14 cellular contexts compared by ENCODE assay signal in the genomic region with DNA sequence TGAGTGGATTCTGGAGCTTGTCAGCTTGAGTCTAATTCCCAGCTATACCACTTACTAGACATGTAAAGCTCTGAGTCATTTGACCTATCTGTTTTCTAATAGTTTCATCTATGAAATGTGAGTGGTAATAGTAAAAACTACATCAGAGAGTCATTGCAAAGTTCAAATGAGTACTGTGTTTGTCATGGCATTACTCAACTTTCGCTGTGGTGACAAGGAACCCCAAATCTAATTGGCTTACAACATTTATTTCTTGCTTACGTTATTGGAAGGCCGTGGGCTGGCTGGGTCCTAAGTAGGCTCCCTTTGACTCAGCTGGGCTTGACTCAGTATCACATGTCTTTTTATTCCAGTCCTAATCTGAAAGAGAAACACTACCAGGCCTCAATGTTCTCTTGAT.
A peak's percentile ranks its signal among the peaks of the same experiment; 100 is the strongest.
DNase-seq lines count a peak whose midpoint lies in the region; ATAC-seq and TF ChIP-seq lines count a peak whose summit lies in the region.
"Had no signal": no experiment of that assay in that cellular context is flagged by ENCODE, and none has a peak within 500 bp of the region (broad histone marks: within the 10 kb centered on the region; RNA-seq: fewer than 3 reads in every experiment).

No MANE protein-coding gene starts in this region.

- H3K4me3 ChIP-seq in skeletal muscle satellite cell (ENCODE audit: low read length) (no peak overlapping the region), transverse colon (no peak overlapping the region)
- H3K4me3 ChIP-seq: HAP-1 had no signal

- no peak overlapping the region for H3K27ac ChIP-seq in transverse colon

- no peak for TF ChIP-seq POLR2A in transverse colon (IDR thresholded peaks at IDR 0.05)

- no peak for TF ChIP-seq CTCF in activated CD8-positive, alpha-beta T cell treated with anti-CD3 and anti-CD28 coated beads for 36 hours (IDR thresholded peaks at IDR 0.05)
- TF ChIP-seq CTCF in transverse colon (IDR thresholded peaks at IDR 0.05), result no peak

- POLR2A ChIA-PET in activated CD8-positive, alpha-beta T cell treated with anti-CD3 and anti-CD28 coated beads for 36 hours (lab: Charles Lee), result no interaction called here
- POLR2A ChIA-PET in activated CD8-positive, alpha-beta T cell treated with anti-CD3 and anti-CD28 coated beads, Interleukin-2, amount 10 ng/mL, durations not matched to agents 7 days and 5 days (lab: Charles Lee), result no interaction called here

- H3K36me3 ChIP-seq in skeletal muscle satellite cell (ENCODE audit: insufficient read depth, low read length) (no peaks in the 10 kb centered on the region), transverse colon (no peaks in the 10 kb centered on the region)
- H3K36me3 ChIP-seq: HAP-1 had no signal

- CTCF ChIA-PET in activated CD8-positive, alpha-beta T cell treated with anti-CD3 and anti-CD28 coated beads for 36 hours (lab: Charles Lee), result no interaction called here
- CTCF ChIA-PET in activated CD8-positive, alpha-beta T cell treated with anti-CD3 and anti-CD28 coated beads, Interleukin-2, amount 10 ng/mL, durations not matched to agents 7 days and 5 days (lab: Charles Lee), result no interaction called here

- H3K4me1 ChIP-seq in skeletal muscle satellite cell (ENCODE audit: control insufficient read depth, insufficient read depth, low read length), result peaks cover 21% of the 10 kb centered on the region
- H3K4me1 ChIP-seq in transverse colon, result no peaks in the 10 kb centered on the region
- H3K4me1 ChIP-seq: HAP-1 had no signal

- ATAC-seq in activated CD8-positive, alpha-beta T cell treated with anti-CD3 and anti-CD28 coated beads for 36 hours, result peak; percentile 37
- ATAC-seq in activated CD8-positive, alpha-beta T cell treated with anti-CD3 and anti-CD28 coated beads, Interleukin-2, amount 10 ng/mL, durations not matched to agents 7 days and 5 days, result no peak
- peak; percentile 70 for ATAC-seq in HG03280 (IDR thresholded peaks at IDR 0.05; ENCODE audit: unreplicated experiment)
- no peak for ATAC-seq in GM21576 (IDR thresholded peaks at IDR 0.05; ENCODE audit: unreplicated experiment)
- ATAC-seq: sciatic nerve had no signal

- 50 to 69% methylated on average over 2 to 3 of the region's 3 CpGs for WGBS in transverse colon (ENCODE audit: low coverage in 1 of 2), 2 donors

- peak overlapping the region; percentile 36 for H3K9ac ChIP-seq in skeletal muscle satellite cell (ENCODE audit: low read depth, low read length)

- intact Hi-C loops in activated CD8-positive, alpha-beta T cell treated with anti-CD3 and anti-CD28 coated beads for 36 hours (cut with micrococcal nuclease), result no loop called here
- intact Hi-C loops in transverse colon (cut with DNase I; ENCODE audit: low total_unique reads), result no loop called here

- H3K9me3 ChIP-seq in skeletal muscle satellite cell (replicated peaks; ENCODE audit: low read length), result no peaks in the 10 kb centered on the region
- no peaks in the 10 kb centered on the region for H3K9me3 ChIP-seq in transverse colon
- H3K9me3 ChIP-seq: HAP-1 had no signal

- H3K27me3 Mint-ChIP-seq in activated CD8-positive, alpha-beta T cell treated with anti-CD3 and anti-CD28 coated beads for 36 hours, result no peaks in the 10 kb centered on the region
- H3K27me3 Mint-ChIP-seq in activated CD8-positive, alpha-beta T cell treated with anti-CD3 and anti-CD28 coated beads, Interleukin-2, amount 10 ng/mL, durations not matched to agents 7 days and 5 days (ENCODE audit: low read depth), result no peaks in the 10 kb centered on the region
- H3K27me3 Mint-ChIP-seq: activated naive CD8-positive, alpha-beta T cell had no signal

- DNase-seq in activated CD8-positive, alpha-beta T cell treated with anti-CD3 and anti-CD28 coated beads for 36 hours, result peak; percentile 3
- DNase-seq in activated CD8-positive, alpha-beta T cell treated with anti-CD3 and anti-CD28 coated beads, Interleukin-2, amount 10 ng/mL, durations not matched to agents 7 days and 5 days, result no peak
- DNase-seq in amniotic stem cell (lab: John Stamatoyannopoulos, UW), result peak; percentile 79
- no peak for DNase-seq in NCI-H2227 treated with DMSO at 0.1 percent for 48 hours (lab: John Stamatoyannopoulos, UW)
- no peak for DNase-seq in transverse colon
- DNase-seq: ACHN, erythroblast, Kasumi-1 had no signal

- H3K27me3 ChIP-seq in skeletal muscle satellite cell (ENCODE audit: control insufficient read depth, insufficient read depth, low read length), result no peaks in the 10 kb centered on the region
- no peaks in the 10 kb centered on the region for H3K27me3 ChIP-seq in transverse colon

- in situ Hi-C loops in transverse colon (cut with MboI; ENCODE audit: low pct_ligation_motif_present in 1 of 4, low pct_unique_long_range_greater_than_20kb in 1 of 4, low sequenced_read_pairs in 3 of 4), result no loop called here

- no peak overlapping the region for H3K4me3 Mint-ChIP-seq in activated CD8-positive, alpha-beta T cell treated with anti-CD3 and anti-CD28 coated beads for 36 hours
- no peak overlapping the region for H3K4me3 Mint-ChIP-seq in activated CD8-positive, alpha-beta T cell treated with anti-CD3 and anti-CD28 coated beads, Interleukin-2, amount 10 ng/mL, durations not matched to agents 7 days and 5 days
- H3K4me3 Mint-ChIP-seq: activated naive CD8-positive, alpha-beta T cell had no signal

- H3K36me3 Mint-ChIP-seq in activated CD8-positive, alpha-beta T cell treated with anti-CD3 and anti-CD28 coated beads for 36 hours (ENCODE audit: low read depth), result no peaks in the 10 kb centered on the region
- no peaks in the 10 kb centered on the region for H3K36me3 Mint-ChIP-seq in activated CD8-positive, alpha-beta T cell treated with anti-CD3 and anti-CD28 coated beads, Interleukin-2, amount 10 ng/mL, durations not matched to agents 7 days and 5 days (ENCODE audit: low read depth)
- H3K36me3 Mint-ChIP-seq: activated naive CD8-positive, alpha-beta T cell had no signal

- no peaks in the 10 kb centered on the region for H3K4me1 Mint-ChIP-seq in activated CD8-positive, alpha-beta T cell treated with anti-CD3 and anti-CD28 coated beads for 36 hours (ENCODE audit: low read depth)
- H3K4me1 Mint-ChIP-seq in activated CD8-positive, alpha-beta T cell treated with anti-CD3 and anti-CD28 coated beads, Interleukin-2, amount 10 ng/mL, durations not matched to agents 7 days and 5 days (ENCODE audit: low read depth), result no peaks in the 10 kb centered on the region

- no peak for TF ChIP-seq EP300 in transverse colon (IDR thresholded peaks at IDR 0.05; ENCODE audit: low read depth)

- no peak overlapping the region for H3K27ac Mint-ChIP-seq in activated CD8-positive, alpha-beta T cell treated with anti-CD3 and anti-CD28 coated beads for 36 hours
- H3K27ac Mint-ChIP-seq in activated CD8-positive, alpha-beta T cell treated with anti-CD3 and anti-CD28 coated beads, Interleukin-2, amount 10 ng/mL, durations not matched to agents 7 days and 5 days, result no peak overlapping the region
- H3K27ac Mint-ChIP-seq: activated naive CD8-positive, alpha-beta T cell had no signal

- H3K4me2 ChIP-seq in skeletal muscle satellite cell (ENCODE audit: low read length), result no peak overlapping the region

- no peaks in the 10 kb centered on the region for H3K9me3 Mint-ChIP-seq in activated CD8-positive, alpha-beta T cell treated with anti-CD3 and anti-CD28 coated beads for 36 hours
- H3K9me3 Mint-ChIP-seq in activated CD8-positive, alpha-beta T cell treated with anti-CD3 and anti-CD28 coated beads, Interleukin-2, amount 10 ng/mL, durations not matched to agents 7 days and 5 days (ENCODE audit: insufficient read depth), result peaks cover 7% of the 10 kb centered on the region

Comparison
In these comparisons a context has a peak if more than half of its experiments do, and no peak if none do; other contexts are left out.
1. ATAC-seq: peak in activated CD8-positive, alpha-beta T cell treated with anti-CD3 and anti-CD28 coated beads for 36 hours (single experiment) and HG03280 (single experiment); none in activated CD8-positive, alpha-beta T cell treated with anti-CD3 and anti-CD28 coated beads, Interleukin-2, amount 10 ng/mL, durations not matched to agents 7 days and 5 days (single experiment) and GM21576 (single experiment).
2. DNase-seq: peak in activated CD8-positive, alpha-beta T cell treated with anti-CD3 and anti-CD28 coated beads for 36 hours (single experiment) and amniotic stem cell (single experiment); none in activated CD8-positive, alpha-beta T cell treated with anti-CD3 and anti-CD28 coated beads, Interleukin-2, amount 10 ng/mL, durations not matched to agents 7 days and 5 days (single experiment), NCI-H2227 treated with DMSO at 0.1 percent for 48 hours (single experiment) and transverse colon (single experiment).